ENCODE assay signal across 19 cellular contexts in genomic region chr4:84221704-84222103, GRCh38.
A peak's percentile ranks its signal among the peaks of the same experiment; 100 is the strongest.
DNase-seq lines count a peak whose midpoint lies in the region; ATAC-seq and TF ChIP-seq lines count a peak whose summit lies in the region.
"Had no signal": no experiment of that assay in that cellular context is flagged by ENCODE, and none has a peak within 500 bp of the region (broad histone marks: within the 10 kb centered on the region; RNA-seq: fewer than 3 reads in every experiment).

No MANE protein-coding gene starts in this region.

- H3K27ac ChIP-seq in endodermal cell (ENCODE audit: low read depth, low read length) (no peak overlapping the region), thyroid gland (peak overlapping the region in 2 of 3 donors; percentile 64 to 86)
- H3K27ac ChIP-seq: C4-2B, PC-9, SJCRH30 had no signal

- H3K4me3 ChIP-seq in endodermal cell (ENCODE audit: low read length), result no peak overlapping the region
- no peak overlapping the region for H3K4me3 ChIP-seq in thyroid gland (replicated peaks in 1 of 3)
- H3K4me3 ChIP-seq: PC-9, SJCRH30 had no signal

- ATAC-seq in GM19452 (IDR thresholded peaks at IDR 0.05; ENCODE audit: unreplicated experiment) (peak; percentile 62), HG03135 (IDR thresholded peaks at IDR 0.05; ENCODE audit: unreplicated experiment) (no peak), GM21528 (IDR thresholded peaks at IDR 0.05; ENCODE audit: low FRiP score, unreplicated experiment) (no peak)

- peaks cover 21% of the 10 kb centered on the region for H3K4me1 Mint-ChIP-seq in endodermal cell

- no peak for TF ChIP-seq POLR2A in thyroid gland (IDR thresholded peaks at IDR 0.05)

- H3K9me3 Mint-ChIP-seq in endodermal cell, result no peaks in the 10 kb centered on the region
- H3K9me3 Mint-ChIP-seq: H9; T-helper 1 cell treated with Interleukin-12 subunit alpha and Interleukin-12 subunit beta and Interleukin-4 antibody, amounts not matched to agents 30 μg/mL and 1 μg/mL, for 36 hours had no signal

- no peaks in the 10 kb centered on the region for H3K36me3 Mint-ChIP-seq in endodermal cell (ENCODE audit: low read depth)

- DNase-seq in NCI-H187 treated with DMSO at 0.1 percent for 48 hours (lab: John Stamatoyannopoulos, UW) (peak; percentile 22), endodermal cell (peak; percentile 59), thyroid gland (no peak), HCEC 1CT (no peak)
- DNase-seq: AML-193, GDM1, H9, NCI-H1092 treated with DMSO at 0.1 percent for 48 hours, NCI-H146, NCI-H2081 treated with DMSO at 0.1 percent for 48 hours, NCI-H345, NCI-H526, PC-9, SJCRH30 had no signal

- H3K4me3 Mint-ChIP-seq in endodermal cell, result no peak overlapping the region
- H3K4me3 Mint-ChIP-seq: H9; T-helper 1 cell treated with Interleukin-12 subunit alpha and Interleukin-12 subunit beta and Interleukin-4 antibody, amounts not matched to agents 30 μg/mL and 1 μg/mL, for 36 hours had no signal

- no peak overlapping the region for H3K9ac ChIP-seq in endodermal cell (ENCODE audit: extremely low read depth, low read length, poor library complexity, severe bottlenecking)

- peaks cover 38% of the 10 kb centered on the region for H3K27me3 Mint-ChIP-seq in endodermal cell (ENCODE audit: insufficient read depth)

- no peak overlapping the region for H3K27ac Mint-ChIP-seq in endodermal cell
- H3K27ac Mint-ChIP-seq: H9; T-helper 1 cell treated with Interleukin-12 subunit alpha and Interleukin-12 subunit beta and Interleukin-4 antibody, amounts not matched to agents 30 μg/mL and 1 μg/mL, for 36 hours had no signal

- H3K27me3 ChIP-seq in endodermal cell (ENCODE audit: control insufficient read depth, insufficient read depth, low read length, poor library complexity, severe bottlenecking) (peaks cover 9% of the 10 kb centered on the region), thyroid gland (no peaks in the 10 kb centered on the region)
- H3K27me3 ChIP-seq: SJCRH30 had no signal

- intact Hi-C loops in thyroid gland (cut with DNase I), result no loop called here

- H3K9me3 ChIP-seq in endodermal cell (ENCODE audit: control insufficient read depth, low read length) (no peaks in the 10 kb centered on the region), thyroid gland (no peaks in the 10 kb centered on the region)
- H3K9me3 ChIP-seq: SJCRH30 had no signal

- H3K4me1 ChIP-seq in endodermal cell (ENCODE audit: control insufficient read depth, insufficient read depth, low read length) (peaks cover 4% of the 10 kb centered on the region), thyroid gland (peaks cover 29 to 31% of the 10 kb centered on the region in 2 donors)
- H3K4me1 ChIP-seq: SJCRH30 had no signal

- TF ChIP-seq CTCF in endodermal cell (conservative IDR thresholded peaks at IDR 0.05) (no peak), thyroid gland (IDR thresholded peaks at IDR 0.05) (no peak)

- 58 to 83% methylated on average over 4 of the region's 4 CpGs for WGBS in endodermal cell (ENCODE audit: insufficient coverage in 1 of 2, insufficient read length in 1 of 2), 2 experiments
- WGBS in thyroid gland, 2 donors, result 59 to 61% methylated on average over 4 of the region's 4 CpGs

- H3K36me3 ChIP-seq in endodermal cell (ENCODE audit: control insufficient read depth, insufficient read depth, low read length) (no peaks in the 10 kb centered on the region), thyroid gland (no peaks in the 10 kb centered on the region)
- H3K36me3 ChIP-seq: SJCRH30 had no signal

Comparison
In these comparisons a context has a peak if more than half of its experiments do, and no peak if none do; other contexts are left out.
1. DNase-seq: peak in NCI-H187 treated with DMSO at 0.1 percent for 48 hours (single experiment) and endodermal cell (single experiment); none in thyroid gland (0 of 2) and HCEC 1CT (single experiment).